In the genomic region with DNA sequence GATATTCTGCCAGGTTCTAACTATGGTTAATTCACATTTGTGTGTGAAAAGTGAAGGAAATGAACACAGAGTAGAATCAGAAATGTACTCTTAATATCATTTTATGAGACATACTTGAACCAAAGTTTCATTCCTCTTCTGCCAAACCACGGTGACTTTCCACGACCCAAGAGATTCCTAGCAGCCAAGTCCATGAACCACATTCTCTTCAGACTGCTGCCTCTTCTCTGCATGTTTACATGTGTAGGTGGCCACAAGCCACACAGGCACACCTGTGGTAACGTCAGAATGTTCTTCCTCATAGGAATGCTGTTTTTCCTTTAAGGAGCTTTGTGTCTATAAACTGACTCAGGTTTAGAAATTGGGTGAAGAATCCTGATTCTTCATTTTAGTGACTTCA, we compare ENCODE assay signal across 28 cellular contexts.
"Had no signal": no experiment of that assay in that cellular context is flagged by ENCODE, and none has a peak within 500 bp of the region (broad histone marks: within the 10 kb centered on the region; RNA-seq: fewer than 3 reads in every experiment).

No MANE protein-coding gene starts in this region.

- H3K4me1 Mint-ChIP-seq: activated CD4-positive, alpha-beta T cell treated with anti-CD3 and anti-CD28 coated beads, Interleukin-2, amount 10 ng/mL, durations not matched to agents 24 days and 14 days; activated naive CD8-positive, alpha-beta T cell treated with anti-CD3 and anti-CD28 coated beads for 36 hours; central memory CD8-positive, alpha-beta T cell; mesothelial cell of epicardium; naive thymus-derived CD4-positive, alpha-beta T cell had no signal

- H2AFZ ChIP-seq: parathyroid adenoma had no signal

- H3K27me3 ChIP-seq: adrenal gland, right atrium auricular region, spleen, tibial nerve had no signal

- H3K27ac ChIP-seq: adrenal gland, parathyroid adenoma, psoas muscle, right atrium auricular region, spleen, tibial nerve, WERI-Rb-1 had no signal

- DNase-seq: activated CD4-positive, alpha-beta memory T cell treated with anti-CD3 and anti-CD28 coated beads for 36 hours; activated CD4-positive, alpha-beta T cell treated with anti-CD3 and anti-CD28 coated beads, Interleukin-2, amount 10 ng/mL, durations not matched to agents 24 days and 14 days; activated CD4-positive, CD25-positive, alpha-beta regulatory T cell treated with anti-CD3 and anti-CD28 coated beads, Interleukin-2, amount 50 U/mL, for 72 hours; activated CD8-positive, alpha-beta memory T cell treated with anti-CD3 and anti-CD28 coated beads, Interleukin-2, amount 50 U/mL, for 4 hours; activated effector memory CD4-positive, alpha-beta T cell treated with anti-CD3 and anti-CD28 coated beads, Interleukin-2, amount 50 U/mL, for 16 hours; activated naive CD4-positive, alpha-beta T cell treated with anti-CD3 and anti-CD28 coated beads for 36 hours; activated naive CD8-positive, alpha-beta T cell treated with anti-CD3 and anti-CD28 coated beads for 36 hours; activated T-cell treated with anti-CD3 and anti-CD28 coated beads, Interleukin-2, amount 50 U/mL, for 1 hour; adrenal gland; aorta; dermis blood vessel endothelial cell; effector CD4-positive, alpha-beta T cell; glutamatergic neuron; islet precursor cell; left colon; naive thymus-derived CD4-positive, alpha-beta T cell; occipital lobe; psoas muscle; spleen; stimulated activated naive CD4-positive, alpha-beta T cell; T1000; WERI-Rb-1 had no signal

- H3K9me3 Mint-ChIP-seq: activated CD4-positive, alpha-beta T cell treated with anti-CD3 and anti-CD28 coated beads, Interleukin-2, amount 10 ng/mL, durations not matched to agents 24 days and 14 days; activated naive CD4-positive, alpha-beta T cell treated with anti-CD3 and anti-CD28 coated beads for 36 hours; activated naive CD8-positive, alpha-beta T cell treated with anti-CD3 and anti-CD28 coated beads for 36 hours; activated T-helper 1 cell treated with anti-CD3 and anti-CD28 coated beads, Interleukin-12 subunit alpha, Interleukin-12 subunit beta, Interleukin-2, Interleukin-4 antibody, amounts not matched to agents 30 ng/mL and 10 ng/mL and 1 ng/mL, durations not matched to agents 14 hours and 24 hours and 36 hours had no signal

- H3K9me3 ChIP-seq: adrenal gland, psoas muscle, right atrium auricular region, tibial nerve had no signal

- H3K9ac ChIP-seq: parathyroid adenoma had no signal

- H3K36me3 Mint-ChIP-seq: activated CD4-positive, alpha-beta memory T cell treated with anti-CD3 and anti-CD28 coated beads for 36 hours; activated naive CD8-positive, alpha-beta T cell treated with anti-CD3 and anti-CD28 coated beads for 36 hours; mesothelial cell of epicardium; naive thymus-derived CD4-positive, alpha-beta T cell had no signal

- H3K27me3 Mint-ChIP-seq: activated CD4-positive, alpha-beta memory T cell treated with anti-CD3 and anti-CD28 coated beads for 36 hours; activated CD4-positive, alpha-beta T cell treated with anti-CD3 and anti-CD28 coated beads, Interleukin-2, amount 10 ng/mL, durations not matched to agents 24 days and 14 days; activated naive CD8-positive, alpha-beta T cell treated with anti-CD3 and anti-CD28 coated beads for 36 hours; central memory CD8-positive, alpha-beta T cell; naive thymus-derived CD4-positive, alpha-beta T cell had no signal

- H3K4me1 ChIP-seq: adrenal gland, parathyroid adenoma, psoas muscle, right atrium auricular region, spleen, tibial nerve had no signal

- H3K36me3 ChIP-seq: adrenal gland, right atrium auricular region, spleen, tibial nerve, WERI-Rb-1 had no signal

- H3K4me3 ChIP-seq: adrenal gland, psoas muscle, right atrium auricular region, spleen, tibial nerve had no signal

- H3K4me3 Mint-ChIP-seq: activated CD4-positive, alpha-beta memory T cell treated with anti-CD3 and anti-CD28 coated beads for 36 hours; activated CD4-positive, alpha-beta T cell treated with anti-CD3 and anti-CD28 coated beads, Interleukin-2, amount 10 ng/mL, durations not matched to agents 24 days and 14 days; activated naive CD4-positive, alpha-beta T cell treated with anti-CD3 and anti-CD28 coated beads for 36 hours; activated naive CD8-positive, alpha-beta T cell treated with anti-CD3 and anti-CD28 coated beads for 36 hours; activated T-helper 1 cell treated with anti-CD3 and anti-CD28 coated beads, Interleukin-12 subunit alpha, Interleukin-12 subunit beta, Interleukin-2, Interleukin-4 antibody, amounts not matched to agents 30 ng/mL and 10 ng/mL and 1 ng/mL, durations not matched to agents 14 hours and 24 hours and 36 hours; central memory CD8-positive, alpha-beta T cell; mesothelial cell of epicardium; naive thymus-derived CD4-positive, alpha-beta T cell had no signal

- H3K27ac Mint-ChIP-seq: activated CD4-positive, alpha-beta memory T cell treated with anti-CD3 and anti-CD28 coated beads for 36 hours; activated CD4-positive, alpha-beta T cell treated with anti-CD3 and anti-CD28 coated beads, Interleukin-2, amount 10 ng/mL, durations not matched to agents 24 days and 14 days; activated naive CD4-positive, alpha-beta T cell treated with anti-CD3 and anti-CD28 coated beads for 36 hours; activated naive CD8-positive, alpha-beta T cell treated with anti-CD3 and anti-CD28 coated beads for 36 hours; activated T-helper 1 cell treated with anti-CD3 and anti-CD28 coated beads, Interleukin-12 subunit alpha, Interleukin-12 subunit beta, Interleukin-2, Interleukin-4 antibody, amounts not matched to agents 30 ng/mL and 10 ng/mL and 1 ng/mL, durations not matched to agents 14 hours and 24 hours and 36 hours; mesothelial cell of epicardium; naive thymus-derived CD4-positive, alpha-beta T cell had no signal

- H3K79me2 ChIP-seq: parathyroid adenoma had no signal

- ATAC-seq: left colon; naive thymus-derived CD4-positive, alpha-beta T cell; psoas muscle had no signal
